ENCODE assay signal across 9 cellular contexts in the genomic region with DNA sequence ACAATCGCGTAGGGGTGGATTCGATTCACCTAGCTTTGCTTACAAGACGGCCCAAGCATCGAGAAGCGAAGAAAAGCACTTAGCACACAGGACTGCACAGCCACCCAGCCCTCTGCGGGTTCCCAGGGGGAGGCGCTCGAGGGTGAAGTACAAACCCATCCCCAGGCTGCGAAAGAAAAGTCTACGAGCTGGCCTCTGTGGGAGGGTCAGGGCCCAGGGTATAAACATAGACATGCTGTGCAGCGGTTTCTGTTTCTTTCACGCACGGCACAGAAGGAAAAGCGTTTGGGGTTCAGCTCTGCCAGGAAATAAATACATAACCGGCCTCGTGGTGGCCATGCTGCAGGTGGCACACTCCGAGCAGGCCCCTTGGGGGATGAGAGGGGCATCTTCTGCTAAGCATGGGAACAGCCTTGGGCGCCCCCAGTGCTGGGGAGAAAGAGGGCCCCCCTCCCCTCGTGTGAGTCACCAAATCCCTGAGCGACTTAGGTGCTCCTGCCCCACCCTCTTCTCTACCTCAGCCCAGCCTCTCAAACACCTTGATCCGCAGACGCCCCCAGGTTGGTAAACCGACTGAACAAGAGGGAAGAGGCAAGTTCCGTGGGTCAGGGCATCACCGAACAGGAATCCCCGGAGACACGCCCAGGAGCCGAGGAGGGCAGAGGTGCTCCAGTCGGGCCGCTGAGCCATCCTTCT.
DNase-seq lines count a peak whose midpoint lies in the region; ATAC-seq, FAIRE-seq and TF ChIP-seq lines count a peak whose summit lies in the region.
"Had no signal": no experiment of that assay in that cellular context is flagged by ENCODE, and none has a peak within 500 bp of the region (broad histone marks: within the 10 kb centered on the region; RNA-seq: fewer than 3 reads in every experiment).

No MANE protein-coding gene starts in this region.

- H3K27me3 ChIP-seq in Peyer's patch (no peaks in the 10 kb centered on the region), vagina (no peaks in the 10 kb centered on the region)

- H3K4me1 Mint-ChIP-seq in activated naive CD8-positive, alpha-beta T cell (ENCODE audit: low read depth) = peaks cover 40% of the 10 kb centered on the region

- H3K9me3 Mint-ChIP-seq in activated naive CD8-positive, alpha-beta T cell (ENCODE audit: low read depth) = no peaks in the 10 kb centered on the region

- TF ChIP-seq CTCF in Peyer's patch (IDR thresholded peaks at IDR 0.05) (peak in 4 of 6 experiments; percentile 22 to 43 (median 31)), vagina (IDR thresholded peaks at IDR 0.05) (no peak)

- peak overlapping the region in 3 of 4 donors; percentile 45 to 72 (median 47) for H3K27ac ChIP-seq in Peyer's patch
- H3K27ac ChIP-seq in vagina = no peak overlapping the region
- H3K27ac ChIP-seq: epithelial cell of prostate had no signal

- no peak for TF ChIP-seq POLR2A in GM12892 (IDR thresholded peaks at IDR 0.05; ENCODE audit: low read depth, low read length)
- TF ChIP-seq POLR2A in Peyer's patch (IDR thresholded peaks at IDR 0.05) = no peak
- no peak for TF ChIP-seq POLR2A in vagina (IDR thresholded peaks at IDR 0.05)

- peaks cover 0 to 7% (median 0%) of the 10 kb centered on the region in 4 donors for H3K4me1 ChIP-seq in Peyer's patch
- peaks cover 5% of the 10 kb centered on the region for H3K4me1 ChIP-seq in vagina

- H3K4me3 ChIP-seq in Peyer's patch = peak overlapping the region in 2 of 4 donors; percentile 6 to 35
- no peak overlapping the region for H3K4me3 ChIP-seq in vagina

- intact Hi-C loops in vagina (cut with DNase I) = no loop called here

- DNase-seq in GM12892 (ENCODE audit: insufficient read length) (peak; percentile 76), Peyer's patch (peak in 2 of 3 donors; percentile 87 to 89), vagina (ENCODE audit: extremely low spot score in 2 of 2) (no peak), cerebellar nuclear complex (lab: John Stamatoyannopoulos, UW) (no peak), frontal cortex (ENCODE audit: low spot score in 2 of 2) (no peak)
- DNase-seq in stimulated activated CD4-positive, alpha-beta T cell treated with anti-CD3 and anti-CD28 coated beads, TNF-alpha, amount 100 ng/mL, for 48 hours (ENCODE audit: low read depth in 3 of 3) = peak; percentile 59 to 78 (median 72)

- H3K27ac Mint-ChIP-seq in activated naive CD8-positive, alpha-beta T cell = peak overlapping the region; percentile 90

- H3K9me3 ChIP-seq in Peyer's patch = no peaks in the 10 kb centered on the region
- no peaks in the 10 kb centered on the region for H3K9me3 ChIP-seq in vagina

- H3K36me3 Mint-ChIP-seq in activated naive CD8-positive, alpha-beta T cell = peaks cover 2% of the 10 kb centered on the region

- H3K27me3 Mint-ChIP-seq in activated naive CD8-positive, alpha-beta T cell = no peaks in the 10 kb centered on the region

- no peaks in the 10 kb centered on the region for H3K36me3 ChIP-seq in Peyer's patch
- H3K36me3 ChIP-seq in vagina = no peaks in the 10 kb centered on the region

- peak; percentile 95 for ATAC-seq in HG02642 (IDR thresholded peaks at IDR 0.05; ENCODE audit: poor library complexity, unreplicated experiment)

- FAIRE-seq in GM12892 (lab: Jason Lieb, UNC) = peak; percentile 86
- no peak for FAIRE-seq in frontal cortex (lab: Jason Lieb, UNC)

- H3K4me3 Mint-ChIP-seq in activated naive CD8-positive, alpha-beta T cell = peak overlapping the region; percentile 72

Comparison
In these comparisons a context has a peak if more than half of its experiments do, and no peak if none do; other contexts are left out.
1. DNase-seq: peak in GM12892 (single experiment), Peyer's patch (2 of 3) and stimulated activated CD4-positive, alpha-beta T cell treated with anti-CD3 and anti-CD28 coated beads, TNF-alpha, amount 100 ng/mL, for 48 hours (3 of 3); none in vagina (0 of 2), cerebellar nuclear complex (0 of 2) and frontal cortex (0 of 2).
2. CTCF ChIP-seq: peak in Peyer's patch (4 of 6); none in vagina (0 of 3).